In the genomic region with DNA sequence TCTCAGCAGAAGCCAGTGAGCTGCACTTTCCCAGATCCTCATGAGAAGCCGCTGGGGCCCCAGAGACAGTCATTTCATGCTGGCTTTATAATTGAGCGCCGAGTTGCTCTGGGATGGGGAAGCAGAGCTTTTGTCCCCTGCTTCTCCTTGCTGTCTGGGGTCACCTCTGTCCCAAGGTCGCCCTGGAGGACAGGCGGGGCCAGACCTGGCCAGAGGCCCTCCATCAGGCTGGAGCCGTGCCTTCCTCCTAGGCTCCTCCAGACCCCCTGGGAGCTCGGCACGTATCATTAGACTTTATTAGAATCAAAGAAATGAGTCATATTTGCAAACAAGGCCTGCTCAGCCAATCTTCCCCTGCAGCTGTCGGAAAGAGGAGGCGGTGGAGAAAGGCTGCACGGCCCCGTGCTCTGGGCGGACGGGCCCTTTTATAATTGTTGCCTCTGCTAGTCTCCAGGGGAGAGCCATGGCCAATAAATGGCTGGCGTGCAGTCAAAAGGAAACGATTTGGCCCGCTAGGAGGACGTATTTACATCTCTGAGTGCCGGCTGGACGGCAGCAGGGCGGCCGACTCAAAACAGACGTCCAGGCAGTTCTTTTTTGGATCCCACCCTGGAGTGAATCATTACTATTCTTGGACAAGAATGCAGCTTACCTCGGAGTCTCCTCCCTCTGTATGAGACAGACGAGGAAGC, we compare ENCODE assay signal across 1 cellular context.
A peak's percentile ranks its signal among the peaks of the same experiment; 100 is the strongest.
TF ChIP-seq lines count a peak whose summit lies in the region.

No MANE protein-coding gene starts in this region.

TF ChIP-seq in HEK293, 187 proteins besides CTCF, POLR2A, EP300 and RAD21 (continued from another document):
- TF ChIP-seq, protein P1, sequence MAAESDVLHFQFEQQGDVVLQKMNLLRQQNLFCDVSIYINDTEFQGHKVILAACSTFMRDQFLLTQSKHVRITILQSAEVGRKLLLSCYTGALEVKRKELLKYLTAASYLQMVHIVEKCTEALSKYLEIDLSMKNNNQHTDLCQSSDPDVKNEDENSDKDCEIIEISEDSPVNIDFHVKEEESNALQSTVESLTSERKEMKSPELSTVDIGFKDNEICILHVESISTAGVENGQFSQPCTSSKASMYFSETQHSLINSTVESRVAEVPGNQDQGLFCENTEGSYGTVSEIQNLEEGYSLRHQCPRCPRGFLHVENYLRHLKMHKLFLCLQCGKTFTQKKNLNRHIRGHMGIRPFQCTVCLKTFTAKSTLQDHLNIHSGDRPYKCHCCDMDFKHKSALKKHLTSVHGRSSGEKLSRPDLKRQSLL (tag by site-specific recombination; IDR thresholded peaks at IDR 0.05), result no peak
- TF ChIP-seq ZNF48 (tag by site-specific recombination; IDR thresholded peaks at IDR 0.05), result no peak
- TF ChIP-seq ZNF157 (tag by site-specific recombination; IDR thresholded peaks at IDR 0.05), result no peak
- peak; percentile 97 for TF ChIP-seq FEZF1 (tag by site-specific recombination; IDR thresholded peaks at IDR 0.05)
- TF ChIP-seq BCL11A (tag by site-specific recombination; IDR thresholded peaks at IDR 0.05; ENCODE audit: low read depth), result peak; percentile 75; the same call in 1 of the 2 replicates
- TF ChIP-seq, protein P2, sequence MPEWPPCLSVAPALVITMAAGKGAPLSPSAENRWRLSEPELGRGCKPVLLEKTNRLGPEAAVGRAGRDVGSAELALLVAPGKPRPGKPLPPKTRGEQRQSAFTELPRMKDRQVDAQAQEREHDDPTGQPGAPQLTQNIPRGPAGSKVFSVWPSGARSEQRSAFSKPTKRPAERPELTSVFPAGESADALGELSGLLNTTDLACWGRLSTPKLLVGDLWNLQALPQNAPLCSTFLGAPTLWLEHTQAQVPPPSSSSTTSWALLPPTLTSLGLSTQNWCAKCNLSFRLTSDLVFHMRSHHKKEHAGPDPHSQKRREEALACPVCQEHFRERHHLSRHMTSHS (tag by site-specific recombination; IDR thresholded peaks at IDR 0.05), result no peak; the same call in 1 of the 2 replicates
- peak; percentile 99 for TF ChIP-seq GLIS1 (tag by site-specific recombination; IDR thresholded peaks at IDR 0.05)
- TF ChIP-seq, protein P3, sequence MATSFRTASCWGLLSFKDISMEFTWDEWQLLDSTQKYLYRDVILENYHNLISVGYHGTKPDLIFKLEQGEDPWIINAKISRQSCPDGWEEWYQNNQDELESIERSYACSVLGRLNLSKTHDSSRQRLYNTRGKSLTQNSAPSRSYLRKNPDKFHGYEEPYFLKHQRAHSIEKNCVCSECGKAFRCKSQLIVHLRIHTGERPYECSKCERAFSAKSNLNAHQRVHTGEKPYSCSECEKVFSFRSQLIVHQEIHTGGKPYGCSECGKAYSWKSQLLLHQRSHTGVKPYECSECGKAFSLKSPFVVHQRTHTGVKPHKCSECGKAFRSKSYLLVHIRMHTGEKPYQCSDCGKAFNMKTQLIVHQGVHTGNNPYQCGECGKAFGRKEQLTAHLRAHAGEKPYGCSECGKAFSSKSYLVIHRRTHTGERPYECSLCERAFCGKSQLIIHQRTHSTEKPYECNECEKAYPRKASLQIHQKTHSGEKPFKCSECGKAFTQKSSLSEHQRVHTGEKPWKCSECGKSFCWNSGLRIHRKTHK (tag by site-specific recombination; IDR thresholded peaks at IDR 0.05), result no peak
- TF ChIP-seq SETDB1 (IDR thresholded peaks at IDR 0.05; ENCODE audit: insufficient read length, low read length), result no peak
- peak; percentile 74; the same call in 1 of the 2 replicates for TF ChIP-seq OVOL3 (tag by site-specific recombination; IDR thresholded peaks at IDR 0.05)
- TF ChIP-seq ZNF670 (tag by site-specific recombination; IDR thresholded peaks at IDR 0.05; ENCODE audit: low read depth), result no peak
- TF ChIP-seq, protein P4, sequence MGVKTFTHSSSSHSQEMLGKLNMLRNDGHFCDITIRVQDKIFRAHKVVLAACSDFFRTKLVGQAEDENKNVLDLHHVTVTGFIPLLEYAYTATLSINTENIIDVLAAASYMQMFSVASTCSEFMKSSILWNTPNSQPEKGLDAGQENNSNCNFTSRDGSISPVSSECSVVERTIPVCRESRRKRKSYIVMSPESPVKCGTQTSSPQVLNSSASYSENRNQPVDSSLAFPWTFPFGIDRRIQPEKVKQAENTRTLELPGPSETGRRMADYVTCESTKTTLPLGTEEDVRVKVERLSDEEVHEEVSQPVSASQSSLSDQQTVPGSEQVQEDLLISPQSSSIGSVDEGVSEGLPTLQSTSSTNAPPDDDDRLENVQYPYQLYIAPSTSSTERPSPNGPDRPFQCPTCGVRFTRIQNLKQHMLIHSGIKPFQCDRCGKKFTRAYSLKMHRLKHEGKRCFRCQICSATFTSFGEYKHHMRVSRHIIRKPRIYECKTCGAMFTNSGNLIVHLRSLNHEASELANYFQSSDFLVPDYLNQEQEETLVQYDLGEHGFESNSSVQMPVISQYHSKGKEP (tag by site-specific recombination; IDR thresholded peaks at IDR 0.05), result no peak; the same call in 1 of the 2 replicates
- no peak for TF ChIP-seq ZNF214 (tag by site-specific recombination; IDR thresholded peaks at IDR 0.05; ENCODE audit: borderline replicate concordance)
- TF ChIP-seq, protein P5, sequence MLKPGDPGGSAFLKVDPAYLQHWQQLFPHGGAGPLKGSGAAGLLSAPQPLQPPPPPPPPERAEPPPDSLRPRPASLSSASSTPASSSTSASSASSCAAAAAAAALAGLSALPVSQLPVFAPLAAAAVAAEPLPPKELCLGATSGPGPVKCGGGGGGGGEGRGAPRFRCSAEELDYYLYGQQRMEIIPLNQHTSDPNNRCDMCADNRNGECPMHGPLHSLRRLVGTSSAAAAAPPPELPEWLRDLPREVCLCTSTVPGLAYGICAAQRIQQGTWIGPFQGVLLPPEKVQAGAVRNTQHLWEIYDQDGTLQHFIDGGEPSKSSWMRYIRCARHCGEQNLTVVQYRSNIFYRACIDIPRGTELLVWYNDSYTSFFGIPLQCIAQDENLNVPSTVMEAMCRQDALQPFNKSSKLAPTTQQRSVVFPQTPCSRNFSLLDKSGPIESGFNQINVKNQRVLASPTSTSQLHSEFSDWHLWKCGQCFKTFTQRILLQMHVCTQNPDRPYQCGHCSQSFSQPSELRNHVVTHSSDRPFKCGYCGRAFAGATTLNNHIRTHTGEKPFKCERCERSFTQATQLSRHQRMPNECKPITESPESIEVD (tag by site-specific recombination; IDR thresholded peaks at IDR 0.05), result no peak; the same call in 1 of the 2 replicates
- no peak for TF ChIP-seq YY2 (tag by site-specific recombination; IDR thresholded peaks at IDR 0.05)
- peak; percentile 85 for TF ChIP-seq KLF10 (tag by site-specific recombination; IDR thresholded peaks at IDR 0.05)
TF ChIP-seq in HEK293: peak in this region for 70.
